ENCODE assay signal across 18 cellular contexts in the genomic region with DNA sequence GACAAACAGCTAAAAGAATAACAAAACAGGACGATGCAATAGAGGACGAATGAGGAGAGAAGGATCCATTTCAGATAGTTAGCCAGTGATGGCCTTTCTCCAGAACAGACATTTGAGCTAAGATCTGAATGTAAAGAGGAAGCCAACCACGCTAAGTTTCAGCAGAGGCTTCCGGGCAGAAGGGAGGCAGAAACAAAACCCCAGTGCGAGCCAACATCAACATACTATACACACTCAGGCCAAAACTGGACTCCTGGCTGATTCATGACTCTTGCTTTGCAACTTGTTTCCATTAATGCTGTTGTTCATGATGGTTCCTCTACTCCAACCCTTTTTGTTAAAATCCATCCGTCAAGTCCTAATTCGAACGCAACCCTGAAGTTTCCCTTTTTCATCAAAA.
DNase-seq lines count a peak whose midpoint lies in the region; ATAC-seq and TF ChIP-seq lines count a peak whose summit lies in the region.
"Had no signal": no experiment of that assay in that cellular context is flagged by ENCODE, and none has a peak within 500 bp of the region (broad histone marks: within the 10 kb centered on the region; RNA-seq: fewer than 3 reads in every experiment).

No MANE protein-coding gene starts in this region.

- H2AFZ ChIP-seq in neural progenitor cell (replicated peaks) = peak overlapping the region; percentile 50

- no peak for ATAC-seq in HG03342 (IDR thresholded peaks at IDR 0.05; ENCODE audit: unreplicated experiment)
- ATAC-seq: K562 had no signal

- H3K27ac ChIP-seq in brain microvascular endothelial cell = no peak overlapping the region
- no peak overlapping the region for H3K27ac ChIP-seq in neural progenitor cell

- no peaks in the 10 kb centered on the region for H3F3A ChIP-seq in neural progenitor cell (ENCODE audit: low read depth)

- no peaks in the 10 kb centered on the region for H3K4me1 ChIP-seq in neural progenitor cell

- in situ Hi-C loops in brain microvascular endothelial cell (cut with HindIII; ENCODE audit: low pct_ligation_motif_present, low sequenced_read_pairs) = no loop called here

- intact Hi-C loops in activated T-helper 1 cell treated with anti-CD3 and anti-CD28 coated beads, Interleukin-12 subunit alpha, Interleukin-12 subunit beta, Interleukin-2, Interleukin-4 antibody, amounts not matched to agents 30 ng/mL and 10 ng/mL and 1 ng/mL, durations not matched to agents 14 hours and 24 hours and 36 hours (cut with micrococcal nuclease) = no loop called here

- no peak overlapping the region for H3K4me2 ChIP-seq in neural progenitor cell

- H3K9me3 ChIP-seq in neural progenitor cell (ENCODE audit: low read depth) = no peaks in the 10 kb centered on the region

- H3K4me3 ChIP-seq in brain microvascular endothelial cell (ENCODE audit: low read depth, low read length) = no peak overlapping the region
- H3K4me3 ChIP-seq in fibroblast of mammary gland (ENCODE audit: control insufficient read depth, low read depth, low read length) = no peak overlapping the region
- no peak overlapping the region for H3K4me3 ChIP-seq in neural progenitor cell
- H3K4me3 ChIP-seq: K562 had no signal

- no peaks in the 10 kb centered on the region for H3K27me3 Mint-ChIP-seq in neural progenitor cell (ENCODE audit: insufficient read depth, low read depth)
- no peaks in the 10 kb centered on the region for H3K27me3 Mint-ChIP-seq in activated T-helper 1 cell treated with anti-CD3 and anti-CD28 coated beads, Interleukin-12 subunit alpha, Interleukin-12 subunit beta, Interleukin-2, Interleukin-4 antibody, amounts not matched to agents 30 ng/mL and 10 ng/mL and 1 ng/mL, durations not matched to agents 14 hours and 24 hours and 36 hours (ENCODE audit: insufficient read depth)
- H3K27me3 Mint-ChIP-seq: CD8-positive, alpha-beta memory T cell had no signal

- no peak overlapping the region for H3K27ac Mint-ChIP-seq in neural progenitor cell
- no peak overlapping the region for H3K27ac Mint-ChIP-seq in activated T-helper 1 cell treated with anti-CD3 and anti-CD28 coated beads, Interleukin-12 subunit alpha, Interleukin-12 subunit beta, Interleukin-2, Interleukin-4 antibody, amounts not matched to agents 30 ng/mL and 10 ng/mL and 1 ng/mL, durations not matched to agents 14 hours and 24 hours and 36 hours
- H3K27ac Mint-ChIP-seq: CD8-positive, alpha-beta memory T cell had no signal

- no peaks in the 10 kb centered on the region for H3K27me3 ChIP-seq in brain microvascular endothelial cell (replicated peaks)
- H3K27me3 ChIP-seq in neural progenitor cell = no peaks in the 10 kb centered on the region

- no peaks in the 10 kb centered on the region for H4K20me1 ChIP-seq in neural progenitor cell (ENCODE audit: low read depth)

- H3K9me3 Mint-ChIP-seq in neural progenitor cell = peaks cover 2% of the 10 kb centered on the region
- peaks cover 20% of the 10 kb centered on the region for H3K9me3 Mint-ChIP-seq in activated T-helper 1 cell treated with anti-CD3 and anti-CD28 coated beads, Interleukin-12 subunit alpha, Interleukin-12 subunit beta, Interleukin-2, Interleukin-4 antibody, amounts not matched to agents 30 ng/mL and 10 ng/mL and 1 ng/mL, durations not matched to agents 14 hours and 24 hours and 36 hours

- TF ChIP-seq CTCF in brain microvascular endothelial cell (IDR thresholded peaks at IDR 0.05; ENCODE audit: low read depth, low read length, missing control alignments) = no peak
- TF ChIP-seq CTCF in fibroblast of mammary gland (conservative IDR thresholded peaks at IDR 0.05; ENCODE audit: control insufficient read depth, insufficient read depth, low read depth, low read length) = no peak
- no peak for TF ChIP-seq CTCF in neural progenitor cell (IDR thresholded peaks at IDR 0.05)

- no peaks in the 10 kb centered on the region for H3K79me2 ChIP-seq in neural progenitor cell (ENCODE audit: low read depth)

- H3K36me3 ChIP-seq in brain microvascular endothelial cell (replicated peaks) = no peaks in the 10 kb centered on the region
- H3K36me3 ChIP-seq in neural progenitor cell = no peaks in the 10 kb centered on the region

- H3K4me1 Mint-ChIP-seq in neural progenitor cell = no peaks in the 10 kb centered on the region
- H3K4me1 Mint-ChIP-seq in activated T-helper 1 cell treated with anti-CD3 and anti-CD28 coated beads, Interleukin-12 subunit alpha, Interleukin-12 subunit beta, Interleukin-2, Interleukin-4 antibody, amounts not matched to agents 30 ng/mL and 10 ng/mL and 1 ng/mL, durations not matched to agents 14 hours and 24 hours and 36 hours (ENCODE audit: low read depth) = no peaks in the 10 kb centered on the region
- H3K4me1 Mint-ChIP-seq: CD8-positive, alpha-beta memory T cell had no signal

- DNase-seq in brain microvascular endothelial cell = peak; percentile 64
- peak; percentile 24 for DNase-seq in fibroblast of mammary gland (ENCODE audit: low read depth)
- DNase-seq in neural progenitor cell (ENCODE audit: low spot score) = no peak
- no peak for DNase-seq in activated T-helper 1 cell treated with anti-CD3 and anti-CD28 coated beads, Interleukin-12 subunit alpha, Interleukin-12 subunit beta, Interleukin-2, Interleukin-4 antibody, amounts not matched to agents 30 ng/mL and 10 ng/mL and 1 ng/mL, durations not matched to agents 14 hours and 24 hours and 36 hours (ENCODE audit: low spot score)
- no peak for DNase-seq in NCI-H2029 treated with DMSO at 0.1 percent for 48 hours (lab: John Stamatoyannopoulos, UW)
- no peak for DNase-seq in NCI-H446 treated with DMSO at 0.1 percent for 48 hours (lab: John Stamatoyannopoulos, UW)
- DNase-seq: ACHN; C1 segment of cervical spinal cord; CD8-positive, alpha-beta memory T cell; NCI-H1105 treated with DMSO at 0.1 percent for 48 hours; NCI-H1694; NCI-H2107; NCI-H524; NCI-H82; OCI-M1; Right ventricle myocardium superior had no signal

- H3K4me3 Mint-ChIP-seq in neural progenitor cell = no peak overlapping the region
- H3K4me3 Mint-ChIP-seq in activated T-helper 1 cell treated with anti-CD3 and anti-CD28 coated beads, Interleukin-12 subunit alpha, Interleukin-12 subunit beta, Interleukin-2, Interleukin-4 antibody, amounts not matched to agents 30 ng/mL and 10 ng/mL and 1 ng/mL, durations not matched to agents 14 hours and 24 hours and 36 hours = no peak overlapping the region
- H3K4me3 Mint-ChIP-seq: CD8-positive, alpha-beta memory T cell had no signal

- H3K9ac ChIP-seq in neural progenitor cell = no peak overlapping the region

- no peaks in the 10 kb centered on the region for H3K36me3 Mint-ChIP-seq in neural progenitor cell
- no peaks in the 10 kb centered on the region for H3K36me3 Mint-ChIP-seq in activated T-helper 1 cell treated with anti-CD3 and anti-CD28 coated beads, Interleukin-12 subunit alpha, Interleukin-12 subunit beta, Interleukin-2, Interleukin-4 antibody, amounts not matched to agents 30 ng/mL and 10 ng/mL and 1 ng/mL, durations not matched to agents 14 hours and 24 hours and 36 hours (ENCODE audit: low read depth)
- H3K36me3 Mint-ChIP-seq: CD8-positive, alpha-beta memory T cell had no signal

Comparison
In these comparisons a context has a peak if more than half of its experiments do, and no peak if none do; other contexts are left out.
1. DNase-seq: peak in brain microvascular endothelial cell (single experiment) and fibroblast of mammary gland (single experiment); none in neural progenitor cell (single experiment), activated T-helper 1 cell treated with anti-CD3 and anti-CD28 coated beads, Interleukin-12 subunit alpha, Interleukin-12 subunit beta, Interleukin-2, Interleukin-4 antibody, amounts not matched to agents 30 ng/mL and 10 ng/mL and 1 ng/mL, durations not matched to agents 14 hours and 24 hours and 36 hours (single experiment), NCI-H2029 treated with DMSO at 0.1 percent for 48 hours (single experiment) and NCI-H446 treated with DMSO at 0.1 percent for 48 hours (single experiment).